In genomic region chr1:92228401-92228800, GRCh38 we compare ENCODE assay signal across 8 cellular contexts. TPM values are rescaled to one million over a fixed set of nuclear protein-coding genes. Genes with fewer than 3 reads are reported as not detected.
"Had no signal": no experiment of that assay in that cellular context is flagged by ENCODE, and none has a peak within 500 bp of the region (broad histone marks: within the 10 kb centered on the region; RNA-seq: fewer than 3 reads in every experiment).

No MANE protein-coding gene starts in this region.

- H3K27ac ChIP-seq: HL-60 had no signal

- ATAC-seq: HepG2, K562 had no signal

- H3K4me3 ChIP-seq: K562 had no signal

- DNase-seq: IMR-90, KBM-7 had no signal

RNA-seq across cellular contexts. Expression of gene C1orf146, which starts 10.7 kb away (rescaled TPM):
- total RNA-seq: HepG2, HT-29, HT1080, IMR-90, K562 had no signal
- polyA plus RNA-seq: HepG2, IgD-negative memory B cell, IMR-90 had no signal
